35 cellular contexts compared by ENCODE assay signal in the genomic region with DNA sequence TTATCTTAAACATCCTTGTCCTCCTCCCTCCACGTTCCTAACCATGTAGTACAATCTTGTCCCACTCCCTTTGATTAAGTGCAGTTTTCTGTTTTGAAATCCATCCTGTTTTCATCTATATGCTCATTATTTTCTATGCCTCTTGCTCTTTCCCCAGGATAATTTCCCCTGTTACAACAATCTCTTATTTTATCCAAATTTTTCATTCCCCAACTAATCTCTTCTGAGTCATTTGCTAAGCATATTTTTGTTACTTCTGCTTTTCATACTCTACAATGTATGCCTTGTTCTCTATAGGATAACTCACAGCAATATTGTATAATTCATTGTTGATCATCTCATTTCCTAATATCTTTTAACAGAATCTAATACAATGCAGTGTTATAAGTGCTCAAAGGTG. TPM values are rescaled to one million over a fixed set of nuclear protein-coding genes. Genes with fewer than 3 reads are reported as not detected.
DNase-seq lines count a peak whose midpoint lies in the region; ATAC-seq, FAIRE-seq and TF ChIP-seq lines count a peak whose summit lies in the region.
"Had no signal": no experiment of that assay in that cellular context is flagged by ENCODE, and none has a peak within 500 bp of the region (broad histone marks: within the 10 kb centered on the region; RNA-seq: fewer than 3 reads in every experiment).

No MANE protein-coding gene starts in this region.

- H3K36me3 Mint-ChIP-seq in chondrocyte (ENCODE audit: low read depth), result peaks cover 7% of the 10 kb centered on the region
- H3K36me3 Mint-ChIP-seq in activated naive CD8-positive, alpha-beta T cell treated with anti-CD3 and anti-CD28 coated beads, Interleukin-2, amount 50 U/mL, for 24 hours (ENCODE audit: low read depth), result no peaks in the 10 kb centered on the region
- H3K36me3 Mint-ChIP-seq: CD4-positive, CD25-positive, alpha-beta regulatory T cell had no signal

- TF ChIP-seq CTCF in OCI-LY3 (IDR thresholded peaks at IDR 0.05; ENCODE audit: low read depth, low read length) (no peak), chondrocyte (IDR thresholded peaks at IDR 0.05) (no peak), tibial artery (IDR thresholded peaks at IDR 0.05) (no peak)

- peaks cover 70% of the 10 kb centered on the region for H3K4me1 Mint-ChIP-seq in chondrocyte (ENCODE audit: low read depth)
- no peaks in the 10 kb centered on the region for H3K4me1 Mint-ChIP-seq in activated naive CD8-positive, alpha-beta T cell treated with anti-CD3 and anti-CD28 coated beads, Interleukin-2, amount 50 U/mL, for 24 hours
- H3K4me1 Mint-ChIP-seq: CD4-positive, CD25-positive, alpha-beta regulatory T cell; nephron progenitor cell had no signal

- no peak overlapping the region for H3K27ac ChIP-seq in OCI-LY3 (ENCODE audit: low read length)
- peak overlapping the region; percentile 56 to 57 for H3K27ac ChIP-seq in tibial artery
- H3K27ac ChIP-seq: 22Rv1, body of pancreas, GM23248, HL-60, ovary, spleen had no signal

- intact Hi-C loops in tibial artery (cut with DNase I; ENCODE audit: low total_unique reads), result no loop called here

- peak overlapping the region; percentile 11; the same call in 1 of the 2 replicates for H3K4me2 ChIP-seq in OCI-LY3 (ENCODE audit: low read length)

- ATAC-seq in activated naive CD8-positive, alpha-beta T cell treated with anti-CD3 and anti-CD28 coated beads, Interleukin-2, amount 50 U/mL, for 24 hours, result no peak
- ATAC-seq: body of pancreas, mucosa of descending colon had no signal

- peaks cover 6% of the 10 kb centered on the region for H3K9me3 Mint-ChIP-seq in chondrocyte (ENCODE audit: low read depth)
- H3K9me3 Mint-ChIP-seq in activated naive CD8-positive, alpha-beta T cell treated with anti-CD3 and anti-CD28 coated beads, Interleukin-2, amount 50 U/mL, for 24 hours, result no peaks in the 10 kb centered on the region
- H3K9me3 Mint-ChIP-seq: activated naive CD8-positive, alpha-beta T cell treated with anti-CD3 and anti-CD28 coated beads, Interleukin-2, amount 10 ng/mL, durations not matched to agents 7 days and 5 days; activated T-cell treated with anti-CD3 and anti-CD28 coated beads, Interleukin-2, amount 50 U/mL, for 24 hours; HFFc6; nephron progenitor cell had no signal

- H3K9ac ChIP-seq in OCI-LY3 (ENCODE audit: low read length), result no peak overlapping the region
- H3K9ac ChIP-seq: GM23248 had no signal

- H3K4me3 ChIP-seq in OCI-LY3 (ENCODE audit: low read length) (no peak overlapping the region), tibial artery (peak overlapping the region; percentile 38 to 51)
- H3K4me3 ChIP-seq: body of pancreas, GM23248, lung, mucosa of descending colon, spleen had no signal

- H3K9me3 ChIP-seq in OCI-LY3 (ENCODE audit: insufficient read depth, low read length) (no peaks in the 10 kb centered on the region), tibial artery (no peaks in the 10 kb centered on the region)
- H3K9me3 ChIP-seq: body of pancreas, mucosa of descending colon, ovary, spleen had no signal

- no peaks in the 10 kb centered on the region for H3K27me3 ChIP-seq in OCI-LY3 (ENCODE audit: low read depth, low read length)
- H3K27me3 ChIP-seq in tibial artery, result no peaks in the 10 kb centered on the region
- H3K27me3 ChIP-seq: body of pancreas, ovary, spleen had no signal

- no peaks in the 10 kb centered on the region for H3K27me3 Mint-ChIP-seq in chondrocyte (ENCODE audit: low read depth)
- no peaks in the 10 kb centered on the region for H3K27me3 Mint-ChIP-seq in activated naive CD8-positive, alpha-beta T cell treated with anti-CD3 and anti-CD28 coated beads, Interleukin-2, amount 50 U/mL, for 24 hours
- H3K27me3 Mint-ChIP-seq: activated naive CD8-positive, alpha-beta T cell treated with anti-CD3 and anti-CD28 coated beads, Interleukin-2, amount 10 ng/mL, durations not matched to agents 7 days and 5 days; activated T-cell treated with anti-CD3 and anti-CD28 coated beads, Interleukin-2, amount 50 U/mL, for 24 hours; CD4-positive, CD25-positive, alpha-beta regulatory T cell had no signal

- FAIRE-seq in HTR-8/SVneo (lab: Jason Lieb, UNC) (no peak), GM12892 (lab: Jason Lieb, UNC) (no peak)
- FAIRE-seq: GM12891, urothelium cell line had no signal

- H3K4me3 Mint-ChIP-seq in chondrocyte (ENCODE audit: unreplicated experiment), result peak overlapping the region; percentile 69
- no peak overlapping the region for H3K4me3 Mint-ChIP-seq in activated naive CD8-positive, alpha-beta T cell treated with anti-CD3 and anti-CD28 coated beads, Interleukin-2, amount 50 U/mL, for 24 hours
- H3K4me3 Mint-ChIP-seq: activated naive CD8-positive, alpha-beta T cell treated with anti-CD3 and anti-CD28 coated beads, Interleukin-2, amount 10 ng/mL, durations not matched to agents 7 days and 5 days; activated T-cell treated with anti-CD3 and anti-CD28 coated beads, Interleukin-2, amount 50 U/mL, for 24 hours; CD4-positive, CD25-positive, alpha-beta regulatory T cell; HFFc6; nephron progenitor cell had no signal

- H4K20me1 ChIP-seq in OCI-LY3 (ENCODE audit: insufficient read depth, low read length), result no peaks in the 10 kb centered on the region

- TF ChIP-seq POLR2A in GM12892 (IDR thresholded peaks at IDR 0.05; ENCODE audit: low read depth, low read length), result no peak

- no peaks in the 10 kb centered on the region for H3K79me2 ChIP-seq in OCI-LY3 (ENCODE audit: low read length)

- H2AFZ ChIP-seq in OCI-LY3 (ENCODE audit: low read depth, low read length), result no peak overlapping the region
- H2AFZ ChIP-seq: GM23248 had no signal

- H3K36me3 ChIP-seq in OCI-LY3 (replicated peaks; ENCODE audit: low read depth, low read length) (no peaks in the 10 kb centered on the region), tibial artery (no peaks in the 10 kb centered on the region)
- H3K36me3 ChIP-seq: ovary, spleen had no signal

- H3K4me1 ChIP-seq in OCI-LY3 (ENCODE audit: low read length) (peaks cover 9% of the 10 kb centered on the region), tibial artery (peaks cover 0 to 31% (median 9%) of the 10 kb centered on the region in 4 donors)
- H3K4me1 ChIP-seq: body of pancreas, spleen had no signal

- H3K27ac Mint-ChIP-seq in chondrocyte (ENCODE audit: unreplicated experiment), result peak overlapping the region; percentile 72
- no peak overlapping the region for H3K27ac Mint-ChIP-seq in activated naive CD8-positive, alpha-beta T cell treated with anti-CD3 and anti-CD28 coated beads, Interleukin-2, amount 50 U/mL, for 24 hours
- H3K27ac Mint-ChIP-seq: activated naive CD8-positive, alpha-beta T cell treated with anti-CD3 and anti-CD28 coated beads, Interleukin-2, amount 10 ng/mL, durations not matched to agents 7 days and 5 days; activated T-cell treated with anti-CD3 and anti-CD28 coated beads, Interleukin-2, amount 50 U/mL, for 24 hours; CD4-positive, CD25-positive, alpha-beta regulatory T cell; HFFc6; nephron progenitor cell had no signal

- peak; percentile 22 for DNase-seq in NOMO-1 treated with DMSO at 0.1 percent for 48 hours (lab: John Stamatoyannopoulos, UW; ENCODE audit: unreplicated experiment)
- DNase-seq in NOMO-1 treated with dmso at 0.1 percent for 144 hours (lab: John Stamatoyannopoulos, UW; ENCODE audit: unreplicated experiment), result no peak
- no peak for DNase-seq in chondrocyte (ENCODE audit: low spot score)
- no peak for DNase-seq in tibial artery
- no peak for DNase-seq in activated naive CD8-positive, alpha-beta T cell treated with anti-CD3 and anti-CD28 coated beads, Interleukin-2, amount 50 U/mL, for 24 hours
- DNase-seq in HTR-8/SVneo (ENCODE audit: insufficient read length, low spot score), result no peak
- DNase-seq in GM12892 (ENCODE audit: insufficient read length), result no peak
- DNase-seq: activated CD4-positive, alpha-beta T cell treated with anti-CD3 and anti-CD28 coated beads for 48 hours; activated gamma-delta T cell; activated naive CD8-positive, alpha-beta T cell treated with anti-CD3 and anti-CD28 coated beads, Interleukin-2, amount 10 ng/mL, durations not matched to agents 7 days and 5 days; activated T-cell treated with anti-CD3 and anti-CD28 coated beads, Interleukin-2, amount 50 U/mL, for 24 hours; body of pancreas; CD4-positive, CD25-positive, alpha-beta regulatory T cell; DMS 273 treated with DMSO at 0.1 percent for 48 hours; effector CD4-positive, alpha-beta T cell; glutamatergic neuron; GM23248; HFFc6; kidney; mucosa of descending colon; NCI-H1105; NCI-H1930; NCI-H524 treated with DMSO at 0.1 percent for 48 hours; nephron progenitor cell; NK-92 treated with Interleukin-12 subunit alpha and Interleukin-12 subunit beta, amount 100 ng/mL, for 24 hours; ovary; spleen; stimulated activated CD4-positive, alpha-beta T cell treated with anti-CD3 and anti-CD28 coated beads, Interleukin-2, amount 100 ng/mL, for 48 hours had no signal

RNA-seq across cellular contexts. Expression of a gene that starts 1.7 kb away (rescaled TPM):
- 25.6 to 148 TPM (median 28.5 TPM) in 3 replicates for total RNA-seq in chondrocyte
- 0.70 TPM for polyA plus RNA-seq in GM12892 (2012; ENCODE audit: missing spikeins)
- total RNA-seq: activated naive CD8-positive, alpha-beta T cell treated with anti-CD3 and anti-CD28 coated beads, Interleukin-2, amount 10 ng/mL, durations not matched to agents 7 days and 5 days; CD4-positive, CD25-positive, alpha-beta regulatory T cell; HFFc6; T-helper 1 cell treated with Interleukin-12 subunit alpha and Interleukin-12 subunit beta and Interleukin-4 antibody, amounts not matched to agents 30 ng/mL and 1 ng/mL, for 36 hours had no signal

RNA-seq across cellular contexts. Expression of a gene that starts 18.2 kb away (rescaled TPM):
- 27.4 to 72.6 TPM (median 30.3 TPM) in 3 replicates for total RNA-seq in chondrocyte
- polyA plus RNA-seq in GM12892 (2012; ENCODE audit: missing spikeins), result 0.70 TPM
- total RNA-seq: activated naive CD8-positive, alpha-beta T cell treated with anti-CD3 and anti-CD28 coated beads, Interleukin-2, amount 10 ng/mL, durations not matched to agents 7 days and 5 days had no signal

RNA-seq across cellular contexts. Expression of a gene that starts 59.7 kb away (rescaled TPM):
- total RNA-seq in chondrocyte, result 335 to 385 TPM (median 376 TPM) in 3 replicates
- polyA plus RNA-seq in GM12892 (2012; ENCODE audit: missing spikeins), result 0.25 TPM
- total RNA-seq: activated naive CD8-positive, alpha-beta T cell treated with anti-CD3 and anti-CD28 coated beads, Interleukin-2, amount 10 ng/mL, durations not matched to agents 7 days and 5 days; CD4-positive, CD25-positive, alpha-beta regulatory T cell; T-helper 1 cell treated with Interleukin-12 subunit alpha and Interleukin-12 subunit beta and Interleukin-4 antibody, amounts not matched to agents 30 ng/mL and 1 ng/mL, for 36 hours had no signal
- polyA plus RNA-seq: CD4-positive, CD25-positive, alpha-beta regulatory T cell had no signal
